In genomic region chr19:1748115-1748702, GRCh38 we compare ENCODE assay signal across 11 cellular contexts. TPM values are rescaled to one million over a fixed set of nuclear protein-coding genes. Genes with fewer than 3 reads are reported as not detected.
DNase-seq lines count a peak whose midpoint lies in the region; ATAC-seq, FAIRE-seq and TF ChIP-seq lines count a peak whose summit lies in the region.
"Had no signal": no experiment of that assay in that cellular context is flagged by ENCODE, and none has a peak within 500 bp of the region (broad histone marks: within the 10 kb centered on the region; RNA-seq: fewer than 3 reads in every experiment).

No MANE protein-coding gene starts in this region.

- ATAC-seq in A549 (peak; percentile 7 to 38; a peak in 3 of 6 replicates), T-helper 17 cell (peak; percentile 28), HG02970 (IDR thresholded peaks at IDR 0.05; ENCODE audit: low FRiP score, unreplicated experiment) (no peak), GM21360 (IDR thresholded peaks at IDR 0.05; ENCODE audit: unreplicated experiment) (no peak)

- TF ChIP-seq EP300 in A549 (IDR thresholded peaks at IDR 0.05), result no peak

- peaks cover 10% of the 10 kb centered on the region for H3K4me1 Mint-ChIP-seq in T-helper 17 cell

- no peaks in the 10 kb centered on the region for H3K36me3 Mint-ChIP-seq in T-helper 17 cell (ENCODE audit: low read depth)

- H3K4me2 ChIP-seq in A549, result peak overlapping the region; percentile 81

- peak overlapping the region; percentile 74 for H3K4me3 Mint-ChIP-seq in T-helper 17 cell

- TF ChIP-seq CTCF in A549 (IDR thresholded peaks at IDR 0.05), result no peak

- no peak for FAIRE-seq in A549 (lab: Jason Lieb, UNC)
- FAIRE-seq in GM12891 (lab: Jason Lieb, UNC), result peak; percentile 66
- FAIRE-seq: D721Med had no signal

- no peak for TF ChIP-seq POLR2A in A549 (IDR thresholded peaks at IDR 0.05; ENCODE audit: low read length)
- no peak for TF ChIP-seq POLR2A in GM12891 (IDR thresholded peaks at IDR 0.05; ENCODE audit: low read depth, low read length)

- 15% methylated on average over 4 of the region's 48 CpGs for WGBS in A549 (ENCODE audit: missing lambda C conversion rate)

- H3K9ac ChIP-seq in iPS-20b (ENCODE audit: low read depth, low read length), result no peak overlapping the region

- CTCF ChIA-PET in A549 (lab: Yijun Ruan, JAX), result interaction anchor here (0.8 to 1.8 kb wide), 3 partner anchors 20 to 202 kb away, joined by 3 to 4 read pairs (median 4); no protein-coding TSS in a partner anchor

- H3K27ac Mint-ChIP-seq in T-helper 17 cell, result no peak overlapping the region

- H3K4me3 ChIP-seq in A549, result peak overlapping the region; percentile 35
- peak overlapping the region; percentile 57 for H3K4me3 ChIP-seq in iPS-20b (ENCODE audit: low read length)

- TF ChIP-seq RAD21 in A549 (conservative IDR thresholded peaks at IDR 0.05 in 1 of 2, IDR thresholded peaks at IDR 0.05 in 1 of 2), result no peak

- POLR2A ChIA-PET in A549 (lab: Yijun Ruan, JAX), result no interaction called here

- no peaks in the 10 kb centered on the region for H3K36me3 ChIP-seq in iPS-20b (ENCODE audit: insufficient read depth, low read depth, low read length)

- peaks cover 53% of the 10 kb centered on the region for H3K4me1 ChIP-seq in A549
- no peaks in the 10 kb centered on the region for H3K4me1 ChIP-seq in iPS-20b (ENCODE audit: insufficient read depth, low read length)

- DNase-seq in A549 (ENCODE audit: low read depth in 1 of 2, low spot score in 1 of 2) (peak in 1 of 2 experiments; percentile 43), GM12891 (ENCODE audit: insufficient read length, low spot score) (peak; percentile 70), T-helper 17 cell (no peak), NCI-H2196 treated with DMSO at 0.1 percent for 48 hours (lab: John Stamatoyannopoulos, UW; ENCODE audit: unreplicated experiment) (no peak), 8988T (no peak)
- DNase-seq: NCI-H345 had no signal

- H3K27ac ChIP-seq in A549, result peak overlapping the region; percentile 68 to 84
- H3K27ac ChIP-seq in iPS-20b (ENCODE audit: low read length), result no peak overlapping the region
- H3K27ac ChIP-seq: VCaP had no signal

- peaks cover 31% of the 10 kb centered on the region for H3K27me3 Mint-ChIP-seq in T-helper 17 cell

- peaks cover 95% of the 10 kb centered on the region for H3K27me3 ChIP-seq in iPS-20b (ENCODE audit: insufficient read depth, low read length)

- H3K9me3 ChIP-seq in A549 (no peaks in the 10 kb centered on the region), T-helper 17 cell (ENCODE audit: control insufficient read depth, low read length, poor library complexity, severe bottlenecking) (no peaks in the 10 kb centered on the region), iPS-20b (ENCODE audit: insufficient read depth, low read depth, low read length) (no peaks in the 10 kb centered on the region)

TF ChIP-seq in A549, 52 proteins besides CTCF, POLR2A, EP300 and RAD21 (continues in another document):
- TF ChIP-seq PBX3 (IDR thresholded peaks at IDR 0.05) (no peak), ZSCAN20 (CRISPR knock-in tag; IDR thresholded peaks at IDR 0.05) (no peak), HOXB5 (CRISPR knock-in tag; IDR thresholded peaks at IDR 0.05) (no peak), PHF8 (IDR thresholded peaks at IDR 0.05; ENCODE audit: borderline replicate concordance, low read depth) (no peak), ATOH8 (CRISPR knock-in tag; IDR thresholded peaks at IDR 0.05; ENCODE audit: low read depth) (no peak), ELK1 (IDR thresholded peaks at IDR 0.05; ENCODE audit: low read depth, low read length) (no peak), USF2 (IDR thresholded peaks at IDR 0.05) (no peak)

TF ChIP-seq in GM12891, 5 proteins besides CTCF, POLR2A, EP300 and RAD21:
- no peak for TF ChIP-seq SPI1 (IDR thresholded peaks at IDR 0.05; ENCODE audit: low read depth, low read length)
- no peak for TF ChIP-seq POLR2AphosphoS5 (IDR thresholded peaks at IDR 0.05; ENCODE audit: low read depth, low read length)
- no peak for TF ChIP-seq POU2F2 (IDR thresholded peaks at IDR 0.05; ENCODE audit: low read depth, low read length)
- peak; percentile 74 for TF ChIP-seq PAX5 (IDR thresholded peaks at IDR 0.05; ENCODE audit: insufficient read depth, low read length, severe bottlenecking)
- TF ChIP-seq TAF1 (IDR thresholded peaks at IDR 0.05; ENCODE audit: low read depth, low read length), result no peak

RNA-seq across cellular contexts. Expression of gene ONECUT3, which starts 5.1 kb away (rescaled TPM):
- polyA plus RNA-seq in A549 (2011; rRNA removed) (not detected in 2 replicates), A549 (2017; fragmentation: RNase III; extraction: RNeasy Plus Mini Kit Qiagen cat#74134 plus additional on column Dnase treatment) (0.01 TPM in 1 of 3 replicates, not detected in the others)
- not detected in 2 replicates for polyA plus RNA-seq in A549 (2012; cell fraction: cytosol; rRNA removed)
- not detected in 2 replicates for polyA plus RNA-seq in A549 (2012; cell fraction: nucleus; rRNA removed)
- polyA minus RNA-seq in A549 (2011; rRNA and poly(A)+ RNA removed), result not detected in 2 replicates
- polyA plus RNA-seq in GM12891 (2012; ENCODE audit: low read depth, missing spikeins), result not detected
- not detected for total RNA-seq in T-helper 17 cell

Comparison
In these comparisons a context has a peak if more than half of its experiments do, and no peak if none do; other contexts are left out.
1. ATAC-seq: peak in A549 (2 of 2) and T-helper 17 cell (single experiment); none in HG02970 (single experiment) and GM21360 (single experiment).